29 cellular contexts compared by ENCODE assay signal in the genomic region with DNA sequence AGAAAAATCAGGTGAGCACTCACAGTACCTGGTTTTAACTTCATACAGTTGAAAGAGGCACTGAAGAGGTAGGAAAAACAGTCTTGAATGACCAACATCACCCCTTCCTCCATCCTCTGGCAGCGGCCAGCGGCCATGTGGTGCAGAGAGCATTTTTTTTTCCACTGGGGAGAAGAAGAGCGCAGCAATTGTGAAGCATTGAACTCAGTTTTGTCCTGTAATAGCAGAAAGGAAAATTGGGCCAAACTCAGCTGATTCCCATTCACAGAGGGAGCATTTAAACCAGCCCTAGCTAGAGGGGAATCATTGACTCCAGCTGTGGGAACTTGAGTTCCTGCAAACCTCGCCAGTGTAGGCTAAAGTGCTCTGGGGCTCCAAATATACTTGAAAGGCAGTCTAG.
"Had no signal": no experiment of that assay in that cellular context is flagged by ENCODE, and none has a peak within 500 bp of the region (broad histone marks: within the 10 kb centered on the region; RNA-seq: fewer than 3 reads in every experiment).

No MANE protein-coding gene starts in this region.

- H3K4me3 Mint-ChIP-seq: activated CD4-positive, alpha-beta memory T cell treated with anti-CD3 and anti-CD28 coated beads for 36 hours; activated CD4-positive, alpha-beta T cell treated with anti-CD3 and anti-CD28 coated beads for 36 hours; activated CD4-positive, alpha-beta T cell treated with anti-CD3 and anti-CD28 coated beads, Interleukin-2, amount 10 ng/mL, durations not matched to agents 24 days and 14 days; activated CD8-positive, alpha-beta T cell treated with anti-CD3 and anti-CD28 coated beads, Interleukin-2, amount 10 ng/mL, durations not matched to agents 7 days and 5 days; activated naive CD8-positive, alpha-beta T cell; activated T-cell treated with anti-CD3 and anti-CD28 coated beads, Interleukin-2, amount 50 U/mL, for 24 hours; activated T-helper 17 cell treated with anti-CD3 and anti-CD28 coated beads, Interleukin-2, amount 50 U/mL, for 72 hours; central memory CD8-positive, alpha-beta T cell; dendritic cell treated with granulocyte-macrophage colony-stimulating factor and Interleukin-4, amounts not matched to agents 40 ng/mL and 50 ng/mL, for 4 days; endodermal cell had no signal

- H3K27ac ChIP-seq: brain microvascular endothelial cell, coronary artery, foreskin keratinocyte, gastrocnemius medialis had no signal

- H3K9me3 Mint-ChIP-seq: activated CD4-positive, alpha-beta T cell treated with anti-CD3 and anti-CD28 coated beads, Interleukin-2, amount 10 ng/mL, durations not matched to agents 24 days and 14 days; endodermal cell had no signal

- H3K4me3 ChIP-seq: coronary artery, dorsolateral prefrontal cortex, gastrocnemius medialis had no signal

- H3K4me1 Mint-ChIP-seq: activated CD4-positive, alpha-beta T cell treated with anti-CD3 and anti-CD28 coated beads for 36 hours; activated CD4-positive, alpha-beta T cell treated with anti-CD3 and anti-CD28 coated beads, Interleukin-2, amount 10 ng/mL, durations not matched to agents 24 days and 14 days; activated T-helper 17 cell treated with anti-CD3 and anti-CD28 coated beads, Interleukin-2, amount 50 U/mL, for 72 hours; central memory CD8-positive, alpha-beta T cell had no signal

- ATAC-seq: activated CD4-positive, alpha-beta T cell treated with anti-CD3 and anti-CD28 coated beads for 36 hours; activated CD8-positive, alpha-beta T cell treated with anti-CD3 and anti-CD28 coated beads, Interleukin-2, amount 10 ng/mL, durations not matched to agents 7 days and 5 days; activated T-helper 17 cell treated with anti-CD3 and anti-CD28 coated beads, Interleukin-2, amount 50 U/mL, for 72 hours; esophagus mucosa; foreskin keratinocyte; gastrocnemius medialis had no signal

- FAIRE-seq: astrocyte, bronchial epithelial cell had no signal

- H3K36me3 ChIP-seq: brain microvascular endothelial cell, gastrocnemius medialis had no signal

- H3K27me3 Mint-ChIP-seq: activated CD4-positive, alpha-beta memory T cell treated with anti-CD3 and anti-CD28 coated beads for 36 hours; activated CD4-positive, alpha-beta T cell treated with anti-CD3 and anti-CD28 coated beads for 36 hours; activated CD4-positive, alpha-beta T cell treated with anti-CD3 and anti-CD28 coated beads, Interleukin-2, amount 10 ng/mL, durations not matched to agents 24 days and 14 days; activated naive CD8-positive, alpha-beta T cell; activated T-cell treated with anti-CD3 and anti-CD28 coated beads, Interleukin-2, amount 50 U/mL, for 24 hours; activated T-helper 17 cell treated with anti-CD3 and anti-CD28 coated beads, Interleukin-2, amount 50 U/mL, for 72 hours; central memory CD8-positive, alpha-beta T cell; dendritic cell treated with granulocyte-macrophage colony-stimulating factor and Interleukin-4, amounts not matched to agents 40 ng/mL and 50 ng/mL, for 4 days had no signal

- DNase-seq: activated CD4-positive, alpha-beta memory T cell treated with anti-CD3 and anti-CD28 coated beads for 36 hours; activated CD4-positive, alpha-beta T cell treated with anti-CD3 and anti-CD28 coated beads for 36 hours; activated CD4-positive, alpha-beta T cell treated with anti-CD3 and anti-CD28 coated beads, Interleukin-2, amount 10 ng/mL, durations not matched to agents 24 days and 14 days; activated CD4-positive, CD25-positive, alpha-beta regulatory T cell; activated CD4-positive, CD25-positive, alpha-beta regulatory T cell treated with anti-CD3 and anti-CD28 coated beads, Interleukin-2, amount 50 U/mL, for 72 hours; activated CD8-positive, alpha-beta memory T cell treated with anti-CD3 and anti-CD28 coated beads, Interleukin-2, amount 50 U/mL, for 48 hours; activated CD8-positive, alpha-beta T cell treated with anti-CD3 and anti-CD28 coated beads, Interleukin-2, amount 10 ng/mL, durations not matched to agents 7 days and 5 days; activated effector memory CD4-positive, alpha-beta T cell treated with Interleukin-2 at 50 U/mL for 16 hours; activated gamma-delta T cell treated with Interleukin-2 at 50 U/mL for 16 hours; activated naive CD4-positive, alpha-beta T cell treated with anti-CD3 and anti-CD28 coated beads, Interleukin-2, amount 50 U/mL, for 16 hours; activated naive CD4-positive, alpha-beta T cell treated with Interleukin-2 at 50 U/mL for 16 hours; activated T-cell treated with anti-CD3 and anti-CD28 coated beads for 4 hours; activated T-cell treated with anti-CD3 and anti-CD28 coated beads, Interleukin-2, amount 50 U/mL, for 24 hours; amniotic stem cell; brain microvascular endothelial cell; dorsolateral prefrontal cortex; effector memory CD4-positive, alpha-beta T cell; foreskin keratinocyte; gastrocnemius medialis; T-helper 2 cell had no signal

- H3K27ac Mint-ChIP-seq: activated CD4-positive, alpha-beta memory T cell treated with anti-CD3 and anti-CD28 coated beads for 36 hours; activated CD4-positive, alpha-beta T cell treated with anti-CD3 and anti-CD28 coated beads for 36 hours; activated CD4-positive, alpha-beta T cell treated with anti-CD3 and anti-CD28 coated beads, Interleukin-2, amount 10 ng/mL, durations not matched to agents 24 days and 14 days; activated CD8-positive, alpha-beta T cell treated with anti-CD3 and anti-CD28 coated beads, Interleukin-2, amount 10 ng/mL, durations not matched to agents 7 days and 5 days; activated naive CD8-positive, alpha-beta T cell; activated T-cell treated with anti-CD3 and anti-CD28 coated beads, Interleukin-2, amount 50 U/mL, for 24 hours; activated T-helper 17 cell treated with anti-CD3 and anti-CD28 coated beads, Interleukin-2, amount 50 U/mL, for 72 hours; dendritic cell treated with granulocyte-macrophage colony-stimulating factor and Interleukin-4, amounts not matched to agents 40 ng/mL and 50 ng/mL, for 4 days; endodermal cell had no signal

- H3K27me3 ChIP-seq: brain microvascular endothelial cell, dorsolateral prefrontal cortex, foreskin keratinocyte, gastrocnemius medialis had no signal

- H3K4me1 ChIP-seq: foreskin keratinocyte, gastrocnemius medialis had no signal

- H3K9me3 ChIP-seq: gastrocnemius medialis had no signal

- H3K36me3 Mint-ChIP-seq: activated CD4-positive, alpha-beta memory T cell treated with anti-CD3 and anti-CD28 coated beads for 36 hours; activated naive CD8-positive, alpha-beta T cell had no signal
